In the genomic region with DNA sequence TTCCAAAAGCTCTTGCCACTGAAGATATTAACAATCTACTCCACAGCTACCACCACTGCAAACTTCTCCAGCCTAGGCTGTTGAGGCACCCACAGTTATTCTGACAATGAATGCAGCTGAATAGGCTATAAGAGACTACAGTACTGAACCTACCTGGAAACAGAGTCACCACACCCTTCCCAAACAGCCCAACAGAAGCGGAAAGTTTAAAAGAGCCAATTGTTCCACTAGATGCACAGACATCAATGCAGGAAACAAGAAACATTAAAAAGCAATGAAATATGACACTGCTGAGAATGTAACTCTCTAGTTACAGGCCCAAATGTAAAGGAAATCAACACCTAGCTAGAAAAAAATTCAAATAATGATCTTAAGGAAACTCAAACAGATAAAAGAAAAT, we compare ENCODE assay signal across 31 cellular contexts.
DNase-seq lines count a peak whose midpoint lies in the region; ATAC-seq and TF ChIP-seq lines count a peak whose summit lies in the region.
"Had no signal": no experiment of that assay in that cellular context is flagged by ENCODE, and none has a peak within 500 bp of the region (broad histone marks: within the 10 kb centered on the region; RNA-seq: fewer than 3 reads in every experiment).

No MANE protein-coding gene starts in this region.

- H3K9me3 ChIP-seq in BLaER1 (no peaks in the 10 kb centered on the region; the same call in 1 of the 2 replicates), neural progenitor cell (ENCODE audit: low read depth) (no peaks in the 10 kb centered on the region)
- H3K9me3 ChIP-seq: colonic mucosa, sigmoid colon, SK-N-SH, transverse colon had no signal

- no peak overlapping the region for H3K4me3 Mint-ChIP-seq in activated naive CD8-positive, alpha-beta T cell treated with anti-CD3 and anti-CD28 coated beads, Interleukin-2, amount 50 U/mL, for 24 hours
- H3K4me3 Mint-ChIP-seq in nephron progenitor cell (no peak overlapping the region), neural progenitor cell (no peak overlapping the region)
- H3K4me3 Mint-ChIP-seq: activated CD4-positive, alpha-beta memory T cell treated with anti-CD3 and anti-CD28 coated beads, Interleukin-2, amount 10 ng/mL, durations not matched to agents 7 days and 5 days; CD14-positive monocyte; GM23338; T-helper 1 cell treated with Interleukin-12 subunit alpha and Interleukin-12 subunit beta and Interleukin-4 antibody, amounts not matched to agents 30 μg/mL and 1 μg/mL, for 36 hours had no signal

- H3K4me2 ChIP-seq in BLaER1 (peak overlapping the region; percentile 41; the same call in 1 of the 2 replicates), neural progenitor cell (no peak overlapping the region)
- H3K4me2 ChIP-seq: GM23338, SK-N-SH had no signal

- no peaks in the 10 kb centered on the region for H3K27me3 ChIP-seq in BLaER1
- no peaks in the 10 kb centered on the region for H3K27me3 ChIP-seq in neural progenitor cell
- H3K27me3 ChIP-seq: colonic mucosa, sigmoid colon, transverse colon had no signal

- H3K36me3 ChIP-seq in BLaER1 (peaks cover 91% of the 10 kb centered on the region), neural progenitor cell (no peaks in the 10 kb centered on the region)
- H3K36me3 ChIP-seq: colonic mucosa had no signal

- no peak overlapping the region for H3K9ac ChIP-seq in BLaER1
- H3K9ac ChIP-seq in neural progenitor cell, result no peak overlapping the region
- H3K9ac ChIP-seq: SK-N-SH had no signal

- peaks cover 34% of the 10 kb centered on the region for H4K20me1 ChIP-seq in BLaER1
- H4K20me1 ChIP-seq in neural progenitor cell (ENCODE audit: low read depth), result peaks cover 13% of the 10 kb centered on the region

- H3K36me3 Mint-ChIP-seq in activated naive CD8-positive, alpha-beta T cell treated with anti-CD3 and anti-CD28 coated beads, Interleukin-2, amount 50 U/mL, for 24 hours (ENCODE audit: low read depth), result peaks cover 51% of the 10 kb centered on the region
- H3K36me3 Mint-ChIP-seq in nephron progenitor cell (ENCODE audit: low read depth) (peaks cover 71% of the 10 kb centered on the region), neural progenitor cell (peaks cover 51% of the 10 kb centered on the region)

- H3K4me1 ChIP-seq in BLaER1 (peaks cover 30% of the 10 kb centered on the region), neural progenitor cell (no peaks in the 10 kb centered on the region)
- H3K4me1 ChIP-seq: colonic mucosa had no signal

- DNase-seq in DMS153 treated with DMSO at 0.1 percent for 48 hours (lab: John Stamatoyannopoulos, UW; ENCODE audit: unreplicated experiment) (peak; percentile 2), DMS153 (lab: John Stamatoyannopoulos, UW) (no peak), nephron progenitor cell (no peak), neural progenitor cell (ENCODE audit: low spot score) (no peak), NCI-H146 (lab: John Stamatoyannopoulos, UW) (no peak)
- no peak for DNase-seq in activated naive CD8-positive, alpha-beta T cell treated with anti-CD3 and anti-CD28 coated beads, Interleukin-2, amount 50 U/mL, for 24 hours
- DNase-seq: activated CD4-positive, alpha-beta memory T cell treated with anti-CD3 and anti-CD28 coated beads, Interleukin-2, amount 10 ng/mL, durations not matched to agents 7 days and 5 days; activated CD4-positive, CD25-positive, alpha-beta regulatory T cell treated with anti-CD3 and anti-CD28 coated beads, Interleukin-2, amount 50 U/mL, for 72 hours; activated CD8-positive, alpha-beta memory T cell treated with anti-CD3 and anti-CD28 coated beads, Interleukin-2, amount 50 U/mL, for 4 hours; activated naive CD4-positive, alpha-beta T cell treated with anti-CD3 and anti-CD28 coated beads, Interleukin-2, amount 50 U/mL, for 16 hours; anterior cingulate cortex; Calu3; colonic mucosa; DND-41; effector memory CD4-positive, alpha-beta T cell; glutamatergic neuron; IMR-90; MV-4-11; NCI-H1436; NCI-H526; nucleus accumbens; sigmoid colon; SK-N-SH; stimulated activated CD4-positive, alpha-beta T cell treated with anti-CD3 and anti-CD28 coated beads, Interleukin-4, amount 100 ng/mL, for 24 hours; transverse colon had no signal

- H3K4me3 ChIP-seq in BLaER1 (no peak overlapping the region), neural progenitor cell (no peak overlapping the region)
- H3K4me3 ChIP-seq: colonic mucosa, GM23338, sigmoid colon, transverse colon had no signal

- ATAC-seq in activated naive CD8-positive, alpha-beta T cell treated with anti-CD3 and anti-CD28 coated beads, Interleukin-2, amount 50 U/mL, for 24 hours, result no peak
- ATAC-seq in GM21825 (IDR thresholded peaks at IDR 0.05; ENCODE audit: unreplicated experiment), result no peak

- H2AFZ ChIP-seq in neural progenitor cell (replicated peaks), result no peak overlapping the region
- H2AFZ ChIP-seq: GM23338 had no signal

- H3K4me1 Mint-ChIP-seq in activated naive CD8-positive, alpha-beta T cell treated with anti-CD3 and anti-CD28 coated beads, Interleukin-2, amount 50 U/mL, for 24 hours, result peaks cover 43% of the 10 kb centered on the region
- H3K4me1 Mint-ChIP-seq in nephron progenitor cell (peaks cover 13% of the 10 kb centered on the region), neural progenitor cell (no peaks in the 10 kb centered on the region)
- H3K4me1 Mint-ChIP-seq: CD14-positive monocyte had no signal

- peak overlapping the region; percentile 28 for H3K27ac Mint-ChIP-seq in activated naive CD8-positive, alpha-beta T cell treated with anti-CD3 and anti-CD28 coated beads, Interleukin-2, amount 50 U/mL, for 24 hours
- H3K27ac Mint-ChIP-seq in nephron progenitor cell (peak overlapping the region; percentile 44), neural progenitor cell (no peak overlapping the region)
- H3K27ac Mint-ChIP-seq: activated CD4-positive, alpha-beta memory T cell treated with anti-CD3 and anti-CD28 coated beads, Interleukin-2, amount 10 ng/mL, durations not matched to agents 7 days and 5 days; CD14-positive monocyte; GM23338 had no signal

- no peaks in the 10 kb centered on the region for H3K9me3 Mint-ChIP-seq in activated naive CD8-positive, alpha-beta T cell treated with anti-CD3 and anti-CD28 coated beads, Interleukin-2, amount 50 U/mL, for 24 hours
- peaks cover 8% of the 10 kb centered on the region for H3K9me3 Mint-ChIP-seq in nephron progenitor cell
- peaks cover 8% of the 10 kb centered on the region for H3K9me3 Mint-ChIP-seq in neural progenitor cell
- H3K9me3 Mint-ChIP-seq: GM23338; T-helper 1 cell treated with Interleukin-12 subunit alpha and Interleukin-12 subunit beta and Interleukin-4 antibody, amounts not matched to agents 30 μg/mL and 1 μg/mL, for 36 hours had no signal

- H3K27me3 Mint-ChIP-seq in activated naive CD8-positive, alpha-beta T cell treated with anti-CD3 and anti-CD28 coated beads, Interleukin-2, amount 50 U/mL, for 24 hours, result no peaks in the 10 kb centered on the region
- H3K27me3 Mint-ChIP-seq in nephron progenitor cell (ENCODE audit: low read depth, poor library complexity), result no peaks in the 10 kb centered on the region
- no peaks in the 10 kb centered on the region for H3K27me3 Mint-ChIP-seq in neural progenitor cell (ENCODE audit: insufficient read depth, low read depth)
- H3K27me3 Mint-ChIP-seq: activated CD4-positive, alpha-beta memory T cell treated with anti-CD3 and anti-CD28 coated beads, Interleukin-2, amount 10 ng/mL, durations not matched to agents 7 days and 5 days had no signal

- peaks cover 3% of the 10 kb centered on the region for H3F3A ChIP-seq in neural progenitor cell (ENCODE audit: low read depth)

- no peaks in the 10 kb centered on the region for H3K79me2 ChIP-seq in neural progenitor cell (ENCODE audit: low read depth)

- no peak overlapping the region for H3K27ac ChIP-seq in BLaER1
- no peak overlapping the region for H3K27ac ChIP-seq in neural progenitor cell
- H3K27ac ChIP-seq: 22Rv1, colonic mucosa, sigmoid colon, transverse colon had no signal

- TF ChIP-seq CTCF in nephron progenitor cell (IDR thresholded peaks at IDR 0.05), result no peak
- TF ChIP-seq CTCF in neural progenitor cell (IDR thresholded peaks at IDR 0.05), result no peak
